19 cellular contexts compared by ENCODE assay signal in genomic region chr10:83994351-83994750, GRCh38.
"Had no signal": no experiment of that assay in that cellular context is flagged by ENCODE, and none has a peak within 500 bp of the region (broad histone marks: within the 10 kb centered on the region; RNA-seq: fewer than 3 reads in every experiment).

No MANE protein-coding gene starts in this region.

- ATAC-seq: foreskin keratinocyte; left lung; lower lobe of right lung; natural killer cell treated with Interleukin-12 subunit alpha and Interleukin-12 subunit beta and Interleukin-15 and Interleukin-18, amount 100 ng/mL, for 72 hours; right cardiac atrium had no signal

- H3K27me3 ChIP-seq: colonic mucosa, foreskin keratinocyte, left lung, neural progenitor cell, ovary, uterus had no signal

- H3K36me3 ChIP-seq: colonic mucosa, left lung, lower lobe of right lung, neural progenitor cell, ovary, uterus had no signal

- H3K4me3 ChIP-seq: colonic mucosa, left lung, lower lobe of right lung, neural progenitor cell, ovary, smooth muscle cell, uterus had no signal

- H3K27ac ChIP-seq: colonic mucosa, foreskin keratinocyte, left lung, lower lobe of right lung, neural progenitor cell, ovary, uterus had no signal

- H3K9ac ChIP-seq: neural progenitor cell had no signal

- H3K9me3 ChIP-seq: colonic mucosa, left lung, lower lobe of right lung, ovary, uterus had no signal

- DNase-seq: colonic mucosa; effector CD4-positive, alpha-beta T cell; endodermal cell; erythroblast; foreskin keratinocyte; head of caudate nucleus; hypothalamus; kidney glomerular epithelial cell; left lung; lower lobe of right lung; nucleus accumbens; ovary; right cardiac atrium; stimulated activated CD4-positive, alpha-beta T cell treated with anti-CD3 and anti-CD28 coated beads, Interleukin-2, amount 100 ng/mL, for 48 hours; stimulated activated naive CD4-positive, alpha-beta T cell treated with Interleukin-2 at 50 U/mL for 16 hours; uterus had no signal

- H3K4me1 ChIP-seq: colonic mucosa, foreskin keratinocyte, left lung, lower lobe of right lung, neural progenitor cell, uterus had no signal
